In the genomic region with DNA sequence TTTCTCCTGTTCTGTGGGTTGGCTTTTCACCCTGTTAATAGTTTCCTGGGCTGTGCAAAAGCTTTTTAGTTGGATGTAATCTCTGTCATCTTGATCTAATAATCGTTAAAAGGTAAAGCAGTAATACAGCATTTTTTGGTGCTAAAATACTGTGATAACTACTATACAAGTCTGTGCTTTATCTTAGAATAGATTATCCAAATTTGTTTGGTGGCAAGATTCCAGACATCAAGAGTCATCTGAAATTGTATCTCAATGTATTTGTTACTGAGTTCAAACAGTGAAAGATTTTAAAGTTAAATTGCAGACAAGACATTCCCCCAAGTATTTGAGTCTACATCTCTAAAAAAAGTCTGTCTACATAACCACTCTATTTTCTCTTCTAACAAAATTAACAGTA, we compare ENCODE assay signal across 1 cellular context.
TF ChIP-seq lines count a peak whose summit lies in the region.

No MANE protein-coding gene starts in this region.

TF ChIP-seq in GM23338, 12 proteins besides CTCF, POLR2A, EP300 and RAD21 (continued from another document):
- TF ChIP-seq, protein P1, sequence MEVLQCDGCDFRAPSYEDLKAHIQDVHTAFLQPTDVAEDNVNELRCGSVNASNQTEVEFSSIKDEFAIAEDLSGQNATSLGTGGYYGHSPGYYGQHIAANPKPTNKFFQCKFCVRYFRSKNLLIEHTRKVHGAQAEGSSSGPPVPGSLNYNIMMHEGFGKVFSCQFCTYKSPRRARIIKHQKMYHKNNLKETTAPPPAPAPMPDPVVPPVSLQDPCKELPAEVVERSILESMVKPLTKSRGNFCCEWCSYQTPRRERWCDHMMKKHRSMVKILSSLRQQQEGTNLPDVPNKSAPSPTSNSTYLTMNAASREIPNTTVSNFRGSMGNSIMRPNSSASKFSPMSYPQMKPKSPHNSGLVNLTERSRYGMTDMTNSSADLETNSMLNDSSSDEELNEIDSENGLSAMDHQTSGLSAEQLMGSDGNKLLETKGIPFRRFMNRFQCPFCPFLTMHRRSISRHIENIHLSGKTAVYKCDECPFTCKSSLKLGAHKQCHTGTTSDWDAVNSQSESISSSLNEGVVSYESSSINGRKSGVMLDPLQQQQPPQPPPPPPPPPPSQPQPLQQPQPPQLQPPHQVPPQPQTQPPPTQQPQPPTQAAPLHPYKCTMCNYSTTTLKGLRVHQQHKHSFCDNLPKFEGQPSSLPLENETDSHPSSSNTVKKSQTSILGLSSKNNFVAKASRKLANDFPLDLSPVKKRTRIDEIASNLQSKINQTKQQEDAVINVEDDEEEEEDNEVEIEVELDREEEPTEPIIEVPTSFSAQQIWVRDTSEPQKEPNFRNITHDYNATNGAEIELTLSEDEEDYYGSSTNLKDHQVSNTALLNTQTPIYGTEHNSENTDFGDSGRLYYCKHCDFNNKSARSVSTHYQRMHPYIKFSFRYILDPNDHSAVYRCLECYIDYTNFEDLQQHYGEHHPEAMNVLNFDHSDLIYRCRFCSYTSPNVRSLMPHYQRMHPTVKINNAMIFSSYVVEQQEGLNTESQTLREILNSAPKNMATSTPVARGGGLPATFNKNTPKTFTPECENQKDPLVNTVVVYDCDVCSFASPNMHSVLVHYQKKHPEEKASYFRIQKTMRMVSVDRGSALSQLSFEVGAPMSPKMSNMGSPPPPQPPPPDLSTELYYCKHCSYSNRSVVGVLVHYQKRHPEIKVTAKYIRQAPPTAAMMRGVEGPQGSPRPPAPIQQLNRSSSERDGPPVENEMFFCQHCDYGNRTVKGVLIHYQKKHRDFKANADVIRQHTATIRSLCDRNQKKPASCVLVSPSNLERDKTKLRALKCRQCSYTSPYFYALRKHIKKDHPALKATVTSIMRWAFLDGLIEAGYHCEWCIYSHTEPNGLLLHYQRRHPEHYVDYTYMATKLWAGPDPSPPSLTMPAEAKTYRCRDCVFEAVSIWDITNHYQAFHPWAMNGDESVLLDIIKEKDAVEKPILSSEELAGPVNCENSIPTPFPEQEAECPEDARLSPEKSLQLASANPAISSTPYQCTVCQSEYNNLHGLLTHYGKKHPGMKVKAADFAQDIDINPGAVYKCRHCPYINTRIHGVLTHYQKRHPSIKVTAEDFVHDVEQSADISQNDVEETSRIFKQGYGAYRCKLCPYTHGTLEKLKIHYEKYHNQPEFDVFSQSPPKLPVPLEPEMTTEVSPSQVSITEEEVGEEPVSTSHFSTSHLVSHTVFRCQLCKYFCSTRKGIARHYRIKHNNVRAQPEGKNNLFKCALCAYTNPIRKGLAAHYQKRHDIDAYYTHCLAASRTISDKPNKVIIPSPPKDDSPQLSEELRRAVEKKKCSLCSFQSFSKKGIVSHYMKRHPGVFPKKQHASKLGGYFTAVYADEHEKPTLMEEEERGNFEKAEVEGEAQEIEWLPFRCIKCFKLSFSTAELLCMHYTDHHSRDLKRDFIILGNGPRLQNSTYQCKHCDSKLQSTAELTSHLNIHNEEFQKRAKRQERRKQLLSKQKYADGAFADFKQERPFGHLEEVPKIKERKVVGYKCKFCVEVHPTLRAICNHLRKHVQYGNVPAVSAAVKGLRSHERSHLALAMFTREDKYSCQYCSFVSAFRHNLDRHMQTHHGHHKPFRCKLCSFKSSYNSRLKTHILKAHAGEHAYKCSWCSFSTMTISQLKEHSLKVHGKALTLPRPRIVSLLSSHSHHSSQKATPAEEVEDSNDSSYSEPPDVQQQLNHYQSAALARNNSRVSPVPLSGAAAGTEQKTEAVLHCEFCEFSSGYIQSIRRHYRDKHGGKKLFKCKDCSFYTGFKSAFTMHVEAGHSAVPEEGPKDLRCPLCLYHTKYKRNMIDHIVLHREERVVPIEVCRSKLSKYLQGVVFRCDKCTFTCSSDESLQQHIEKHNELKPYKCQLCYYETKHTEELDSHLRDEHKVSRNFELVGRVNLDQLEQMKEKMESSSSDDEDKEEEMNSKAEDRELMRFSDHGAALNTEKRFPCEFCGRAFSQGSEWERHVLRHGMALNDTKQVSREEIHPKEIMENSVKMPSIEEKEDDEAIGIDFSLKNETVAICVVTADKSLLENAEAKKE (CRISPR knock-in tag; IDR thresholded peaks at IDR 0.05): no peak
- TF ChIP-seq NANOG (IDR thresholded peaks at IDR 0.05; ENCODE audit: borderline replicate concordance) (no peak), ZNF114 (CRISPR knock-in tag; IDR thresholded peaks at IDR 0.05) (no peak), CREB1 (CRISPR knock-in tag; IDR thresholded peaks at IDR 0.05; ENCODE audit: low read depth) (no peak), EZH2phosphoT487 (IDR thresholded peaks at IDR 0.05; ENCODE audit: unreplicated experiment) (no peak), EZH2 (IDR thresholded peaks at IDR 0.05; ENCODE audit: low read depth, unreplicated experiment) (no peak), JUNB (IDR thresholded peaks at IDR 0.05; ENCODE audit: unreplicated experiment) (no peak), STAT1 (IDR thresholded peaks at IDR 0.05; ENCODE audit: unreplicated experiment) (no peak)
- TF ChIP-seq, protein P2, sequence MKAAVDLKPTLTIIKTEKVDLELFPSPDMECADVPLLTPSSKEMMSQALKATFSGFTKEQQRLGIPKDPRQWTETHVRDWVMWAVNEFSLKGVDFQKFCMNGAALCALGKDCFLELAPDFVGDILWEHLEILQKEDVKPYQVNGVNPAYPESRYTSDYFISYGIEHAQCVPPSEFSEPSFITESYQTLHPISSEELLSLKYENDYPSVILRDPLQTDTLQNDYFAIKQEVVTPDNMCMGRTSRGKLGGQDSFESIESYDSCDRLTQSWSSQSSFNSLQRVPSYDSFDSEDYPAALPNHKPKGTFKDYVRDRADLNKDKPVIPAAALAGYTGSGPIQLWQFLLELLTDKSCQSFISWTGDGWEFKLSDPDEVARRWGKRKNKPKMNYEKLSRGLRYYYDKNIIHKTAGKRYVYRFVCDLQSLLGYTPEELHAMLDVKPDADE (IDR thresholded peaks at IDR 0.05): no peak
